In the genomic region with DNA sequence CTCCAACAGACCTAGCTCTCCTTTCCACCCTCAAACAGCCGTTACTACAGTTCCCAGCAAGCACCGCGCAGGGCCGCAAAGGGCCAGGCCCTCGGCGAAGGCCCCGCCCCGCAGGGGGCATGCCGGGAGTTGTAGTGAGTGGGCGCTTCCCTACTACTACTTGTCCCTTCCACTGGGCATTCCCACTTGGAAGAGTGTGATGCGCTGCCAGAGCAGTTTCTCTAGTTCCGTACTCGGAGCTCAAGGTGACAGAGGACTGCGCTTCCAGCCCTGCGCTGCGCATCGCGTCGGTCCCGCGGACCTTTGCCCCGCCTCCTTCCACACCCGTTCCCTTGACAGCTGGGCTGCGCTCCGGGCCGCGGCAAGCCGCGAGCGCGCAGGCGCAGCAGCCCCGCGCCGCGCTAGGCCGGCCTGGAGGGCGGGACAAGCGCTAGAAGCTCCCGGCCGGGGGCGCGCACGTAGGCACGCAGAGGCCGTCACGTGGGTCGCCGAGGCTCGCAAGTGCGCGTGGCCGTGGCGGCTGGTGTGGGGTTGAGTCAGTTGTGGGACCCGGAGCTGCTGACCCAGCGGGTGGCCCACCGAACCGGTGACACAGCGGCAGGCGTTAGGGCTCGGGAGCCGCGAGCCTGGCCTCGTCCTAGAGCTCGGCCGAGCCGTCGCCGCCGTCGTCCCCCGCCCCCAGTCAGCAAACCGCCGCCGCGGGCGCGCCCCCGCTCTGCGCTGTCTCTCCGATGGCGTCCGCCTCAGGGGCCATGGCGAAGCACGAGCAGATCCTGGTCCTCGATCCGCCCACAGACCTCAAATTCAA, we compare ENCODE assay signal across 1 cellular context.
TF ChIP-seq lines count a peak whose summit lies in the region.

Gene VAPA (plus strand): TSS at position 491 of the 808 bp plus-strand sequence. CDS start 241 bp downstream, at position 732.

TF ChIP-seq in HEK293, 187 proteins besides CTCF, POLR2A, EP300 and RAD21 (continued from another document):
- TF ChIP-seq ZNF266 (tag by site-specific recombination; IDR thresholded peaks at IDR 0.05; ENCODE audit: low read depth) = no peak
- no peak for TF ChIP-seq MZF1 (tag by site-specific recombination; IDR thresholded peaks at IDR 0.05; ENCODE audit: borderline replicate concordance)
- no peak for TF ChIP-seq ZNF433 (tag by site-specific recombination; IDR thresholded peaks at IDR 0.05; ENCODE audit: low read depth)
- TF ChIP-seq ZNF10 (tag by site-specific recombination; IDR thresholded peaks at IDR 0.05) = no peak
- peak; percentile 99 for TF ChIP-seq ZNF335 (tag by site-specific recombination; conservative IDR thresholded peaks at IDR 0.05)
- TF ChIP-seq, protein P1, sequence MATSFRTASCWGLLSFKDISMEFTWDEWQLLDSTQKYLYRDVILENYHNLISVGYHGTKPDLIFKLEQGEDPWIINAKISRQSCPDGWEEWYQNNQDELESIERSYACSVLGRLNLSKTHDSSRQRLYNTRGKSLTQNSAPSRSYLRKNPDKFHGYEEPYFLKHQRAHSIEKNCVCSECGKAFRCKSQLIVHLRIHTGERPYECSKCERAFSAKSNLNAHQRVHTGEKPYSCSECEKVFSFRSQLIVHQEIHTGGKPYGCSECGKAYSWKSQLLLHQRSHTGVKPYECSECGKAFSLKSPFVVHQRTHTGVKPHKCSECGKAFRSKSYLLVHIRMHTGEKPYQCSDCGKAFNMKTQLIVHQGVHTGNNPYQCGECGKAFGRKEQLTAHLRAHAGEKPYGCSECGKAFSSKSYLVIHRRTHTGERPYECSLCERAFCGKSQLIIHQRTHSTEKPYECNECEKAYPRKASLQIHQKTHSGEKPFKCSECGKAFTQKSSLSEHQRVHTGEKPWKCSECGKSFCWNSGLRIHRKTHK (tag by site-specific recombination; IDR thresholded peaks at IDR 0.05) = no peak
- TF ChIP-seq PRDM4 (tag by site-specific recombination; IDR thresholded peaks at IDR 0.05) = peak; percentile 16; the same call in 1 of the 2 replicates
- peak; percentile 67; the same call in 1 of the 2 replicates for TF ChIP-seq ZNF600 (tag by site-specific recombination; IDR thresholded peaks at IDR 0.05)
- TF ChIP-seq TSHZ1 (tag by site-specific recombination; IDR thresholded peaks at IDR 0.05; ENCODE audit: borderline replicate concordance) = no peak
- TF ChIP-seq ZNF624 (tag by site-specific recombination; IDR thresholded peaks at IDR 0.05) = no peak
- TF ChIP-seq SCRT1 (tag by site-specific recombination; IDR thresholded peaks at IDR 0.05; ENCODE audit: borderline replicate concordance) = no peak
- TF ChIP-seq, protein P2, sequence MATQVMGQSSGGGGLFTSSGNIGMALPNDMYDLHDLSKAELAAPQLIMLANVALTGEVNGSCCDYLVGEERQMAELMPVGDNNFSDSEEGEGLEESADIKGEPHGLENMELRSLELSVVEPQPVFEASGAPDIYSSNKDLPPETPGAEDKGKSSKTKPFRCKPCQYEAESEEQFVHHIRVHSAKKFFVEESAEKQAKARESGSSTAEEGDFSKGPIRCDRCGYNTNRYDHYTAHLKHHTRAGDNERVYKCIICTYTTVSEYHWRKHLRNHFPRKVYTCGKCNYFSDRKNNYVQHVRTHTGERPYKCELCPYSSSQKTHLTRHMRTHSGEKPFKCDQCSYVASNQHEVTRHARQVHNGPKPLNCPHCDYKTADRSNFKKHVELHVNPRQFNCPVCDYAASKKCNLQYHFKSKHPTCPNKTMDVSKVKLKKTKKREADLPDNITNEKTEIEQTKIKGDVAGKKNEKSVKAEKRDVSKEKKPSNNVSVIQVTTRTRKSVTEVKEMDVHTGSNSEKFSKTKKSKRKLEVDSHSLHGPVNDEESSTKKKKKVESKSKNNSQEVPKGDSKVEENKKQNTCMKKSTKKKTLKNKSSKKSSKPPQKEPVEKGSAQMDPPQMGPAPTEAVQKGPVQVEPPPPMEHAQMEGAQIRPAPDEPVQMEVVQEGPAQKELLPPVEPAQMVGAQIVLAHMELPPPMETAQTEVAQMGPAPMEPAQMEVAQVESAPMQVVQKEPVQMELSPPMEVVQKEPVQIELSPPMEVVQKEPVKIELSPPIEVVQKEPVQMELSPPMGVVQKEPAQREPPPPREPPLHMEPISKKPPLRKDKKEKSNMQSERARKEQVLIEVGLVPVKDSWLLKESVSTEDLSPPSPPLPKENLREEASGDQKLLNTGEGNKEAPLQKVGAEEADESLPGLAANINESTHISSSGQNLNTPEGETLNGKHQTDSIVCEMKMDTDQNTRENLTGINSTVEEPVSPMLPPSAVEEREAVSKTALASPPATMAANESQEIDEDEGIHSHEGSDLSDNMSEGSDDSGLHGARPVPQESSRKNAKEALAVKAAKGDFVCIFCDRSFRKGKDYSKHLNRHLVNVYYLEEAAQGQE (tag by site-specific recombination; IDR thresholded peaks at IDR 0.05) = no peak
- peak; percentile 36 for TF ChIP-seq ZBTB8A (tag by site-specific recombination; IDR thresholded peaks at IDR 0.05)
- TF ChIP-seq ZNF747 (tag by site-specific recombination; IDR thresholded peaks at IDR 0.05) = no peak
- TF ChIP-seq ZNF707 (tag by site-specific recombination; IDR thresholded peaks at IDR 0.05) = no peak
- no peak for TF ChIP-seq ZNF311 (tag by site-specific recombination; IDR thresholded peaks at IDR 0.05; ENCODE audit: borderline replicate concordance)
- TF ChIP-seq ZBTB48 (tag by site-specific recombination; IDR thresholded peaks at IDR 0.05) = peak; percentile 73
- TF ChIP-seq ZFP41 (tag by site-specific recombination; IDR thresholded peaks at IDR 0.05; ENCODE audit: borderline replicate concordance) = no peak
- TF ChIP-seq ZNF76 (tag by site-specific recombination; IDR thresholded peaks at IDR 0.05; ENCODE audit: borderline replicate concordance, low read depth) = peak; percentile 97
- TF ChIP-seq ZNF416 (tag by site-specific recombination; IDR thresholded peaks at IDR 0.05) = no peak
TF ChIP-seq in HEK293: peak in this region for 47.
